In genomic region chr10:132306951-132307751, GRCh38 we compare ENCODE assay signal across 8 cellular contexts. TPM values are rescaled to one million over a fixed set of nuclear protein-coding genes. Genes with fewer than 3 reads are reported as not detected.
DNase-seq lines count a peak whose midpoint lies in the region; ATAC-seq, FAIRE-seq and TF ChIP-seq lines count a peak whose summit lies in the region.

No MANE protein-coding gene starts in this region.

- peaks cover 17% of the 10 kb centered on the region for H3K4me1 Mint-ChIP-seq in neural crest cell

- no peak for FAIRE-seq in RCC 7860 (lab: Jason Lieb, UNC)

- peak overlapping the region; percentile 94 for H3K4me3 Mint-ChIP-seq in neural crest cell

- DNase-seq in D341Med (ENCODE audit: low spot score) (peak; percentile 40), NCI-H1092 (lab: John Stamatoyannopoulos, UW) (peak; percentile 19), activated T-cell treated with anti-CD3 and anti-CD28 coated beads for 1 hour (ENCODE audit: low read depth) (peak; percentile 30), neural crest cell (ENCODE audit: low read depth, low spot score) (no peak), RCC 7860 (ENCODE audit: low spot score) (no peak), UCSD-AML1 (lab: John Stamatoyannopoulos, UW; ENCODE audit: unreplicated experiment) (no peak)

- H3K36me3 Mint-ChIP-seq in neural crest cell (ENCODE audit: low read depth), result peaks cover 7% of the 10 kb centered on the region

- no peak for TF ChIP-seq CTCF in neural crest cell (conservative IDR thresholded peaks at IDR 0.05)

- H3K27ac Mint-ChIP-seq in neural crest cell (ENCODE audit: unreplicated experiment), result peak overlapping the region; percentile 43

- peaks cover 51% of the 10 kb centered on the region for H3K27me3 Mint-ChIP-seq in neural crest cell (ENCODE audit: low read depth)

- ATAC-seq in GM21619 (IDR thresholded peaks at IDR 0.05; ENCODE audit: unreplicated experiment) (peak; percentile 15), esophagus mucosa (peak; percentile 23)

- no peaks in the 10 kb centered on the region for H3K9me3 Mint-ChIP-seq in neural crest cell

RNA-seq across cellular contexts. Expression of gene STK32C, which starts 0.6 kb away (rescaled TPM):
- total RNA-seq in esophagus mucosa (7.1 TPM), neural crest cell (19.6 and 21.9 TPM in 2 replicates)

RNA-seq across cellular contexts. Expression of gene LRRC27, which starts 24.8 kb away (rescaled TPM):
- total RNA-seq in esophagus mucosa (3.9 TPM), neural crest cell (18.3 and 21.9 TPM in 2 replicates)

Comparison
In these comparisons a context has a peak if more than half of its experiments do, and no peak if none do; other contexts are left out.
1. DNase-seq: peak in D341Med (single experiment), NCI-H1092 (single experiment) and activated T-cell treated with anti-CD3 and anti-CD28 coated beads for 1 hour (single experiment); none in neural crest cell (single experiment), RCC 7860 (single experiment) and UCSD-AML1 (single experiment).